ENCODE assay signal across 16 cellular contexts in genomic region chr2:74152954-74153353, GRCh38. TPM values are rescaled to one million over a fixed set of nuclear protein-coding genes. Genes with fewer than 3 reads are reported as not detected.
DNase-seq lines count a peak whose midpoint lies in the region; ATAC-seq and TF ChIP-seq lines count a peak whose summit lies in the region.
"Had no signal": no experiment of that assay in that cellular context is flagged by ENCODE, and none has a peak within 500 bp of the region (broad histone marks: within the 10 kb centered on the region; RNA-seq: fewer than 3 reads in every experiment).

No MANE protein-coding gene starts in this region.

- no peaks in the 10 kb centered on the region for H3K27me3 ChIP-seq in CD4-positive, CD25-positive, alpha-beta regulatory T cell (ENCODE audit: control insufficient read depth, insufficient read depth, low read length)
- H3K27me3 ChIP-seq in HCT116 (ENCODE audit: insufficient read depth, low read length), result no peaks in the 10 kb centered on the region
- H3K27me3 ChIP-seq in endodermal cell (ENCODE audit: control insufficient read depth, insufficient read depth, low read length, poor library complexity, severe bottlenecking), result no peaks in the 10 kb centered on the region
- H3K27me3 ChIP-seq: Peyer's patch had no signal

- H3K4me1 ChIP-seq in CD4-positive, CD25-positive, alpha-beta regulatory T cell (ENCODE audit: control insufficient read depth, insufficient read depth, low read length, poor library complexity, severe bottlenecking), result peaks cover 6% of the 10 kb centered on the region
- H3K4me1 ChIP-seq in HCT116 (ENCODE audit: control insufficient read depth in 1 of 2, insufficient read depth in 2 of 2, low read length in 2 of 2) (peaks cover 3 to 5% of the 10 kb centered on the region in 2 experiments; a peak in 2 of 4 replicates), endodermal cell (ENCODE audit: control insufficient read depth, insufficient read depth, low read length) (no peaks in the 10 kb centered on the region)

- CTCF ChIA-PET in HCT116 (lab: Charles Lee), result interaction anchor here (1.9 kb wide), 1 partner anchor 324 kb away, joined by 14 read pairs; the partner anchor contains the start of gene STAMBP

- POLR2A ChIA-PET in HCT116 (lab: Charles Lee), result no interaction called here

- no peak overlapping the region for H3K27ac ChIP-seq in CD4-positive, CD25-positive, alpha-beta regulatory T cell (ENCODE audit: insufficient read depth, low read length, poor library complexity, severe bottlenecking)
- H3K27ac ChIP-seq in HCT116 (ENCODE audit: low read depth, low read length), result no peak overlapping the region
- H3K27ac ChIP-seq in endodermal cell (ENCODE audit: low read depth, low read length), result no peak overlapping the region
- H3K27ac ChIP-seq: A549, Peyer's patch had no signal

- H3K79me2 ChIP-seq in HCT116 (ENCODE audit: insufficient read depth, low read length), result no peaks in the 10 kb centered on the region

- no peak overlapping the region for H2AFZ ChIP-seq in HCT116 (ENCODE audit: low read depth, low read length, poor library complexity, severe bottlenecking)

- 92% methylated on average over 2 of the region's 2 CpGs; no CpG with 5 or more reads in 1 of the 2 experiments for WGBS in endodermal cell (ENCODE audit: insufficient coverage in 1 of 2, insufficient read length in 1 of 2), 2 experiments

- BruUV-seq in HCT116 (replicated peaks; lab: Mats Ljungman, UMichigan), result TSS peak; percentile 11

- H3K27me3 Mint-ChIP-seq in CD4-positive, CD25-positive, alpha-beta regulatory T cell, result no peaks in the 10 kb centered on the region
- H3K27me3 Mint-ChIP-seq in endodermal cell (ENCODE audit: insufficient read depth), result no peaks in the 10 kb centered on the region

- TF ChIP-seq CTCF in HCT116 (IDR thresholded peaks at IDR 0.05 in 2 of 3, conservative IDR thresholded peaks at IDR 0.05 in 1 of 3; ENCODE audit: borderline replicate concordance in 1 of 3, insufficient read depth in 1 of 3, low read depth in 2 of 3, low read length in 2 of 3), result no peak
- no peak for TF ChIP-seq CTCF in endodermal cell (conservative IDR thresholded peaks at IDR 0.05)

- no peak for TF ChIP-seq RAD21 in HCT116 (IDR thresholded peaks at IDR 0.05; ENCODE audit: low read depth)

- H4K20me1 ChIP-seq in HCT116 (ENCODE audit: insufficient read depth), result no peaks in the 10 kb centered on the region

- TF ChIP-seq POLR2A in HCT116 (IDR thresholded peaks at IDR 0.05; ENCODE audit: borderline replicate concordance, extremely low read depth, insufficient read depth, insufficient read length), result no peak

- intact Hi-C loops in HCT116 (cut with micrococcal nuclease), result loop anchor here (5.0 kb wide), 2 partner anchors 466 to 521 kb away; no protein-coding TSS in a partner anchor

- H3K36me3 ChIP-seq in CD4-positive, CD25-positive, alpha-beta regulatory T cell (ENCODE audit: control insufficient read depth, insufficient read depth, low read length), result peaks cover 57% of the 10 kb centered on the region
- H3K36me3 ChIP-seq in HCT116 (ENCODE audit: control insufficient read depth in 1 of 2, insufficient read depth in 2 of 2, low read length in 2 of 2), result peaks cover 20 to 46% of the 10 kb centered on the region in 2 experiments
- peaks cover 68% of the 10 kb centered on the region for H3K36me3 ChIP-seq in endodermal cell (ENCODE audit: control insufficient read depth, insufficient read depth, low read length)

- H3K9me2 ChIP-seq in HCT116 (ENCODE audit: insufficient read depth), result no peaks in the 10 kb centered on the region

- H3K27ac Mint-ChIP-seq in CD4-positive, CD25-positive, alpha-beta regulatory T cell, result peak overlapping the region in 2 of 3 donors; percentile 15 to 56
- H3K27ac Mint-ChIP-seq in endodermal cell, result peak overlapping the region; percentile 18

- no peaks in the 10 kb centered on the region for H3K9me3 Mint-ChIP-seq in CD4-positive, CD25-positive, alpha-beta regulatory T cell
- H3K9me3 Mint-ChIP-seq in endodermal cell, result no peaks in the 10 kb centered on the region

- H3K9ac ChIP-seq in HCT116 (ENCODE audit: low read length) (no peak overlapping the region), endodermal cell (ENCODE audit: extremely low read depth, low read length, poor library complexity, severe bottlenecking) (no peak overlapping the region)

- no peaks in the 10 kb centered on the region for H3K9me3 ChIP-seq in CD4-positive, CD25-positive, alpha-beta regulatory T cell (ENCODE audit: control insufficient read depth in 2 of 2, low read length in 2 of 2)
- H3K9me3 ChIP-seq in HCT116 (ENCODE audit: control insufficient read depth in 1 of 2, insufficient read depth in 1 of 2, low read depth in 1 of 2, low read length in 2 of 2), result no peaks in the 10 kb centered on the region
- no peaks in the 10 kb centered on the region for H3K9me3 ChIP-seq in endodermal cell (ENCODE audit: control insufficient read depth, low read length)
- H3K9me3 ChIP-seq: A549, Peyer's patch had no signal

- peak; percentile 26 for DNase-seq in activated CD8-positive, alpha-beta memory T cell treated with anti-CD3 and anti-CD28 coated beads, Interleukin-2, amount 50 U/mL, for 48 hours
- no peak for DNase-seq in activated CD8-positive, alpha-beta memory T cell treated with anti-CD3 and anti-CD28 coated beads, Interleukin-2, amount 50 U/mL, for 4 hours
- no peak for DNase-seq in CD4-positive, CD25-positive, alpha-beta regulatory T cell
- no peak for DNase-seq in HCT116 (ENCODE audit: low read depth, low spot score)
- DNase-seq in endodermal cell, result no peak
- DNase-seq in DMS53 treated with DMSO at 0.1 percent for 48 hours (lab: John Stamatoyannopoulos, UW; ENCODE audit: unreplicated experiment), result no peak
- DNase-seq: H7, NCI-H1417, NCI-H1930, NCI-H2171, NCI-H446 treated with DMSO at 0.1 percent for 48 hours, NCI-H774, Peyer's patch, Right ventricle myocardium superior had no signal

- RAD21 ChIA-PET in HCT116 (lab: Charles Lee; ENCODE audit: low non-redundant PET in 1 of 2, low total read pairs in 2 of 2, uncharacterized antibody in 2 of 2, unreplicated experiment in 2 of 2), result no interaction called here

- no peak for ATAC-seq in CD4-positive, CD25-positive, alpha-beta regulatory T cell (ENCODE audit: low read depth in 2 of 2)
- ATAC-seq in HCT116 (no peak), GM21576 (IDR thresholded peaks at IDR 0.05; ENCODE audit: unreplicated experiment) (no peak)
- ATAC-seq: A549 had no signal

- H3K4me3 Mint-ChIP-seq in CD4-positive, CD25-positive, alpha-beta regulatory T cell, result no peak overlapping the region
- no peak overlapping the region for H3K4me3 Mint-ChIP-seq in endodermal cell

- H3K4me3 ChIP-seq in CD4-positive, CD25-positive, alpha-beta regulatory T cell (ENCODE audit: low read depth, low read length), result no peak overlapping the region
- H3K4me3 ChIP-seq in HCT116 (replicated peaks in 1 of 2; ENCODE audit: low read depth in 1 of 2, low read length in 2 of 2) (no peak overlapping the region), endodermal cell (ENCODE audit: low read length) (no peak overlapping the region)
- H3K4me3 ChIP-seq: A549, Peyer's patch had no signal

- H3K4me1 Mint-ChIP-seq in CD4-positive, CD25-positive, alpha-beta regulatory T cell, result peaks cover 0 to 11% (median 2%) of the 10 kb centered on the region in 4 donors
- no peaks in the 10 kb centered on the region for H3K4me1 Mint-ChIP-seq in endodermal cell

- H3K4me2 ChIP-seq in HCT116 (ENCODE audit: low read length), result no peak overlapping the region
- H3K4me2 ChIP-seq: A549 had no signal

- H3K36me3 Mint-ChIP-seq in CD4-positive, CD25-positive, alpha-beta regulatory T cell, result peaks cover 14% of the 10 kb centered on the region
- peaks cover 46% of the 10 kb centered on the region for H3K36me3 Mint-ChIP-seq in endodermal cell (ENCODE audit: low read depth)

TF ChIP-seq in HCT116, 20 proteins besides CTCF, POLR2A, EP300 and RAD21:
- TF ChIP-seq ZNF274 (IDR thresholded peaks at IDR 0.05; ENCODE audit: low read depth, low read length) (no peak), JUND (IDR thresholded peaks at IDR 0.05) (no peak), ZFX (IDR thresholded peaks at IDR 0.05) (no peak), EZH2phosphoT487 (IDR thresholded peaks at IDR 0.05; ENCODE audit: borderline replicate concordance) (no peak), SRF (IDR thresholded peaks at IDR 0.05; ENCODE audit: low read depth) (no peak)
TF ChIP-seq in HCT116: peak in this region for 0.

RNA-seq across cellular contexts. Expression of gene BOLA3, which starts 5.2 kb away (rescaled TPM):
- 12.1 TPM for total RNA-seq in CD4-positive, CD25-positive, alpha-beta regulatory T cell
- polyA plus RNA-seq in CD4-positive, CD25-positive, alpha-beta regulatory T cell, result 10 to 100 TPM; 60.4 to 76.4 (median 67.3) TPM
- total RNA-seq in HCT116 (2021; ENCODE audit: unreplicated experiment), result 62.9 TPM
- polyA plus RNA-seq in HCT116 (2012), result 35.4 and 56.8 TPM in 2 replicates
- 10 to 100 TPM; 42.5 to 43.2 TPM for total RNA-seq in endodermal cell
- 60.6 TPM for polyA plus RNA-seq in endodermal cell (2013, experiment 1 of 2)
- 62.9 TPM for polyA plus RNA-seq in endodermal cell (2013, experiment 2 of 2)

RNA-seq across cellular contexts. Expression of gene MOB1A, which starts 25.7 kb away (rescaled TPM):
- 161 TPM for total RNA-seq in CD4-positive, CD25-positive, alpha-beta regulatory T cell
- polyA plus RNA-seq in CD4-positive, CD25-positive, alpha-beta regulatory T cell, result 100 to 1,000 TPM; 152 to 209 (median 166) TPM
- total RNA-seq in HCT116 (2021; ENCODE audit: unreplicated experiment) (132 TPM), endodermal cell (100 to 1,000 TPM in 1 of 2 donors, 10 to 100 TPM in 1; 92.3 to 125 TPM)
- 19.3 and 29.0 TPM in 2 replicates for polyA plus RNA-seq in HCT116 (2012)
- polyA plus RNA-seq in endodermal cell (2013, experiment 1 of 2), result 73.3 TPM
- 70.5 TPM for polyA plus RNA-seq in endodermal cell (2013, experiment 2 of 2)

RNA-seq across cellular contexts. Expression of gene MTHFD2, which starts 45.5 kb away (rescaled TPM):
- total RNA-seq in CD4-positive, CD25-positive, alpha-beta regulatory T cell, result 48.1 TPM
- 10 to 100 TPM; 18.5 to 36.6 (median 26.5) TPM for polyA plus RNA-seq in CD4-positive, CD25-positive, alpha-beta regulatory T cell
- total RNA-seq in HCT116 (2021; ENCODE audit: unreplicated experiment) (445 TPM), endodermal cell (10 to 100 TPM; 77.4 to 84.5 TPM)
- 397 and 466 TPM in 2 replicates for polyA plus RNA-seq in HCT116 (2012)
- 104 TPM for polyA plus RNA-seq in endodermal cell (2013, experiment 1 of 2)
- polyA plus RNA-seq in endodermal cell (2013, experiment 2 of 2), result 72.4 TPM
